21 cellular contexts compared by ENCODE assay signal in genomic region chr13:82062772-82063171, GRCh38.
"Had no signal": no experiment of that assay in that cellular context is flagged by ENCODE, and none has a peak within 500 bp of the region (broad histone marks: within the 10 kb centered on the region; RNA-seq: fewer than 3 reads in every experiment).

No MANE protein-coding gene starts in this region.

- H3K9me3 ChIP-seq: esophagus muscularis mucosa, prostate gland, thoracic aorta, upper lobe of left lung had no signal

- H3K27ac Mint-ChIP-seq: activated naive CD4-positive, alpha-beta T cell treated with anti-CD3 and anti-CD28 coated beads for 36 hours; nephron had no signal

- ATAC-seq: activated T-cell treated with anti-CD3 and anti-CD28 coated beads, Interleukin-2, amount 50 U/mL, for 4 hours; left lobe of liver; right cardiac atrium had no signal

- H3K27ac ChIP-seq: esophagus muscularis mucosa, prostate gland, skin epidermis, thoracic aorta, upper lobe of left lung had no signal

- H3K4me3 ChIP-seq: esophagus muscularis mucosa, prostate gland, skin epidermis, thoracic aorta, upper lobe of left lung had no signal

- H3K4me1 Mint-ChIP-seq: nephron had no signal

- DNase-seq: activated CD4-positive, alpha-beta T cell treated with anti-CD3 and anti-CD28 coated beads, Interleukin-2, amount 50 U/mL, for 1 hour; activated CD4-positive, CD25-positive, alpha-beta regulatory T cell; activated CD8-positive, alpha-beta memory T cell treated with anti-CD3 and anti-CD28 coated beads, Interleukin-2, amount 50 U/mL, for 4 hours; activated naive CD4-positive, alpha-beta T cell treated with anti-CD3 and anti-CD28 coated beads for 36 hours; activated T-cell treated with anti-CD3 and anti-CD28 coated beads, Interleukin-2, amount 50 U/mL, for 4 hours; aorta; cortex of kidney; effector CD4-positive, alpha-beta T cell; hippocampal formation; midbrain; right cardiac atrium; stimulated activated CD4-positive, alpha-beta T cell treated with anti-CD3 and anti-CD28 coated beads, Interleukin-2, amount 100 ng/mL, for 48 hours; T-helper 1 cell; T-helper 9 cell; upper lobe of left lung had no signal

- H3K36me3 ChIP-seq: esophagus muscularis mucosa, prostate gland, thoracic aorta, upper lobe of left lung had no signal

- H3K27me3 ChIP-seq: esophagus muscularis mucosa, upper lobe of left lung had no signal

- H3K4me1 ChIP-seq: esophagus muscularis mucosa, prostate gland, upper lobe of left lung had no signal

- H3K9me3 Mint-ChIP-seq: nephron had no signal

- H3K4me3 Mint-ChIP-seq: activated naive CD4-positive, alpha-beta T cell treated with anti-CD3 and anti-CD28 coated beads for 36 hours; activated T-cell treated with anti-CD3 and anti-CD28 coated beads, Interleukin-2, amount 50 U/mL, for 4 hours; nephron had no signal
